Comparison of ENCODE assay signal across 19 cellular contexts in genomic region chr1:78996791-78997190, GRCh38. TPM values are rescaled to one million over a fixed set of nuclear protein-coding genes. Genes with fewer than 3 reads are reported as not detected.
DNase-seq lines count a peak whose midpoint lies in the region; ATAC-seq and TF ChIP-seq lines count a peak whose summit lies in the region.
"Had no signal": no experiment of that assay in that cellular context is flagged by ENCODE, and none has a peak within 500 bp of the region (broad histone marks: within the 10 kb centered on the region; RNA-seq: fewer than 3 reads in every experiment).

No MANE protein-coding gene starts in this region.

- POLR2A ChIA-PET in PC-9 (lab: Charles Lee; ENCODE audit: unreplicated experiment), result no interaction called here

- H3K27ac ChIP-seq in PC-9, result no peak overlapping the region
- H3K27ac ChIP-seq: 22Rv1; A549; BLaER1 treated with 17β-estradiol and CSF1 and Interleukin-3, amounts not matched to agents 10 nM and 100 nM; C4-2B had no signal

- no peak for TF ChIP-seq CTCF in PC-9 (conservative IDR thresholded peaks at IDR 0.05)
- TF ChIP-seq CTCF in epithelial cell of esophagus (IDR thresholded peaks at IDR 0.05; ENCODE audit: insufficient read depth, low read depth, low read length, missing control alignments), result no peak

- no TSS peak for BruUV-seq in PC-9 (replicated peaks; lab: Mats Ljungman, UMichigan)

- no peak for ATAC-seq in HG02763 (IDR thresholded peaks at IDR 0.05; ENCODE audit: unreplicated experiment)
- ATAC-seq: A549 had no signal

- no peaks in the 10 kb centered on the region for H3K79me2 ChIP-seq in PC-9 (ENCODE audit: low read depth)

- no peaks in the 10 kb centered on the region for H3K4me1 ChIP-seq in PC-9 (replicated peaks; ENCODE audit: insufficient read depth)
- H3K4me1 ChIP-seq: A549; BLaER1 treated with 17β-estradiol and CSF1 and Interleukin-3, amounts not matched to agents 10 nM and 100 nM had no signal

- peak overlapping the region; percentile 25; the same call in 1 of the 2 replicates for H2AFZ ChIP-seq in PC-9

- no peaks in the 10 kb centered on the region for H3K27me3 ChIP-seq in PC-9 (ENCODE audit: insufficient read depth, low read depth)
- H3K27me3 ChIP-seq: BLaER1 treated with 17β-estradiol and CSF1 and Interleukin-3, amounts not matched to agents 10 nM and 100 nM had no signal

- no peaks in the 10 kb centered on the region for H3K36me3 ChIP-seq in PC-9 (ENCODE audit: low read depth)
- H3K36me3 ChIP-seq: BLaER1 treated with 17β-estradiol and CSF1 and Interleukin-3, amounts not matched to agents 10 nM and 100 nM had no signal

- H3K4me2 ChIP-seq in PC-9, result no peak overlapping the region
- H3K4me2 ChIP-seq: A549; BLaER1 treated with 17β-estradiol and CSF1 and Interleukin-3, amounts not matched to agents 10 nM and 100 nM had no signal

- CTCF ChIA-PET in PC-9 (lab: Charles Lee), result no interaction called here

- no peaks in the 10 kb centered on the region for H4K20me1 ChIP-seq in PC-9 (ENCODE audit: insufficient read depth)
- H4K20me1 ChIP-seq: BLaER1 treated with 17β-estradiol and CSF1 and Interleukin-3, amounts not matched to agents 10 nM and 100 nM had no signal

- no peaks in the 10 kb centered on the region for H3K9me3 ChIP-seq in PC-9 (ENCODE audit: insufficient read depth, low read depth)
- H3K9me3 ChIP-seq: A549; BLaER1 treated with 17β-estradiol and CSF1 and Interleukin-3, amounts not matched to agents 10 nM and 100 nM had no signal

- no peaks in the 10 kb centered on the region for H3F3A ChIP-seq in PC-9 (ENCODE audit: insufficient read depth, low read depth)

- H3K4me3 ChIP-seq in PC-9 (no peak overlapping the region), epithelial cell of esophagus (ENCODE audit: low read length) (no peak overlapping the region)
- H3K4me3 ChIP-seq: A549; BLaER1 treated with 17β-estradiol and CSF1 and Interleukin-3, amounts not matched to agents 10 nM and 100 nM had no signal

- H3K9me2 ChIP-seq in PC-9 (ENCODE audit: insufficient read depth), result no peaks in the 10 kb centered on the region

- DNase-seq in PC-9 (no peak), epithelial cell of esophagus (ENCODE audit: low read depth) (peak; percentile 22), kidney glomerular epithelial cell (lab: John Stamatoyannopoulos, UW) (peak; percentile 26), renal cortical epithelial cell (ENCODE audit: low read depth) (peak; percentile 89), DMS 273 (lab: John Stamatoyannopoulos, UW; ENCODE audit: unreplicated experiment) (no peak), cerebellar nuclear complex (lab: John Stamatoyannopoulos, UW) (no peak)
- DNase-seq: AML-193; CD4-positive, alpha-beta T cell; CD8-positive, alpha-beta memory T cell; COR-L47; DMS79 treated with DMSO at 0.1 percent for 48 hours; GF-D8 had no signal

- intact Hi-C loops in PC-9 (cut with micrococcal nuclease; ENCODE audit: unreplicated experiment), result no loop called here

RNA-seq across cellular contexts. Expression of gene ADGRL4, which starts 9.7 kb away (rescaled TPM):
- not detected in 2 replicates for total RNA-seq in PC-9 (2021)
- total RNA-seq in renal cortical epithelial cell, result 10.9 and 30.7 TPM in 2 replicates
- total RNA-seq: A172; B cell; CD4-positive, alpha-beta T cell; CD8-positive, alpha-beta memory T cell had no signal

Comparison
In these comparisons a context has a peak if more than half of its experiments do, and no peak if none do; other contexts are left out.
1. DNase-seq: peak in epithelial cell of esophagus (single experiment), kidney glomerular epithelial cell (single experiment) and renal cortical epithelial cell (single experiment); none in PC-9 (0 of 2), DMS 273 (single experiment) and cerebellar nuclear complex (0 of 2).
2. RNA of gene ADGRL4, which starts 9.7 kb away (total RNA-seq): 10.9 to 30.7 TPM in renal cortical epithelial cell; not detected in PC-9; every median in the first group is over 10 times any median in the second.